ENCODE assay signal across 1 cellular context in the genomic region with DNA sequence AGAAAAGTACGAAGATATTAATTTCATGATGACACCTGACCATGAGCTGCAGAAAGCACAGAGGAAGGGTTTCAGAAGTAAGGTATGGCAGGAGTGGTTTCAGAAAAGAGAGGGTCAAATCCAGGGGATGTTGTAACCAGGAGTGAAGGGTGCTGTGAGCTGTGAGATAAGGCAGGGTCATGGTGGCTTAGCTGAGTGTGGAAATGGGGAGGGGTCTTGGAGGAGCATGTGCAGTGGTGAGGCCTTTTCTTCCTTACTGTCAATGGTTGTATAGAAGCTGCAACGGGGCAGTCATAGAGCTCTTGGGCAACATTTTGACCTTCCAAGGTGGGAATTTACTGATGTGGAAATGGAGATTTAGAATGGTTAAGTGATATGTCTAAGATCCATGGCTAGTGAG.
TF ChIP-seq lines count a peak whose summit lies in the region.

No MANE protein-coding gene starts in this region.

TF ChIP-seq in neural cell, 6 proteins besides CTCF, POLR2A, EP300 and RAD21 (continued from another document):
- TF ChIP-seq, protein P1, sequence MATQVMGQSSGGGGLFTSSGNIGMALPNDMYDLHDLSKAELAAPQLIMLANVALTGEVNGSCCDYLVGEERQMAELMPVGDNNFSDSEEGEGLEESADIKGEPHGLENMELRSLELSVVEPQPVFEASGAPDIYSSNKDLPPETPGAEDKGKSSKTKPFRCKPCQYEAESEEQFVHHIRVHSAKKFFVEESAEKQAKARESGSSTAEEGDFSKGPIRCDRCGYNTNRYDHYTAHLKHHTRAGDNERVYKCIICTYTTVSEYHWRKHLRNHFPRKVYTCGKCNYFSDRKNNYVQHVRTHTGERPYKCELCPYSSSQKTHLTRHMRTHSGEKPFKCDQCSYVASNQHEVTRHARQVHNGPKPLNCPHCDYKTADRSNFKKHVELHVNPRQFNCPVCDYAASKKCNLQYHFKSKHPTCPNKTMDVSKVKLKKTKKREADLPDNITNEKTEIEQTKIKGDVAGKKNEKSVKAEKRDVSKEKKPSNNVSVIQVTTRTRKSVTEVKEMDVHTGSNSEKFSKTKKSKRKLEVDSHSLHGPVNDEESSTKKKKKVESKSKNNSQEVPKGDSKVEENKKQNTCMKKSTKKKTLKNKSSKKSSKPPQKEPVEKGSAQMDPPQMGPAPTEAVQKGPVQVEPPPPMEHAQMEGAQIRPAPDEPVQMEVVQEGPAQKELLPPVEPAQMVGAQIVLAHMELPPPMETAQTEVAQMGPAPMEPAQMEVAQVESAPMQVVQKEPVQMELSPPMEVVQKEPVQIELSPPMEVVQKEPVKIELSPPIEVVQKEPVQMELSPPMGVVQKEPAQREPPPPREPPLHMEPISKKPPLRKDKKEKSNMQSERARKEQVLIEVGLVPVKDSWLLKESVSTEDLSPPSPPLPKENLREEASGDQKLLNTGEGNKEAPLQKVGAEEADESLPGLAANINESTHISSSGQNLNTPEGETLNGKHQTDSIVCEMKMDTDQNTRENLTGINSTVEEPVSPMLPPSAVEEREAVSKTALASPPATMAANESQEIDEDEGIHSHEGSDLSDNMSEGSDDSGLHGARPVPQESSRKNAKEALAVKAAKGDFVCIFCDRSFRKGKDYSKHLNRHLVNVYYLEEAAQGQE (IDR thresholded peaks at IDR 0.05; ENCODE audit: borderline replicate concordance): no peak
- TF ChIP-seq POLR2AphosphoS5 (IDR thresholded peaks at IDR 0.05): no peak
